Comparison of ENCODE assay signal across 1 cellular context in the genomic region with DNA sequence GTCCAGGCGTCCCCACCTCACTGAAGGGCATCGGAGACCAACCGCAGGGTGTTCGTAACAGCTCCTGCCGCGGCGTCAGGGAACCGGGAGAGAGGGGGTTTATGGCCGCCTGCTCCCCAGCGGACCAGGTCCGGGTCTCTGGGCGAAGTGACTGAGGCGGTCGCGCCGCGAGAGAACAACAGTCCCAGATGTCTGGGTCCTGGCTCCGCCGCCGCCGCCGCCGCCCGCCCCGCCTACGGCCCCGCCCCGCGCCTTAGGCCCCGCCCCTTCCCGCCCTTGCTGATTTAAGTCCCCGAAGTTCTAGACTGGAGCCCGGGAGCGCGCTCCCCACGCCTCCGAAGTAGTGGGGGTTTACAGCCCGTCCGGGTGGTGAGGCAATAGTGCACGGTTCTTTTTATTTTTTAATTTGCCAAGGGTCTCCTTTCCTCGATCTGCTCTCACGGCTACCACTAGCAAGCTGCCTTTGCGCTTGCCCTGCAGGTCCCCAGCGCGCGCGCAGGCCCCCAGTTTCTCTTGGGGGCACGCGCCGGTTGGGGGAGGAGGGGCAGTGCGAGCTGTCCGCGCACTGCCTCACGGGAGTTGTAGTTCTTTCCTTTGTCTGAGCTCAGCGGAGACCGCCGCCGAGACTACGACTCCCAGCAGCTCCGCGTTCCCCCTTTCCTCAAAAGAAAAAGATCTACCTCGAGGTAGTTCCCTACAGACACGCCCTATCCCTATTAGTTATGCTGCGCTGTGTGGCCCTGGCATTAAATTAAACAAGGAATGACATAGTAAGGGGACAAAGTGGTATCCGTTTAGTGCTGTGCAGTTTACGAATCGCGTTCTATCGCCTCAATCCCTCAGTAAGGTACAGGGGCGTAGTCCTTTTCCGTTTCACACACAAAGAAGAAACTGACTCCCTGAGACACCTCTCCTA.
TF ChIP-seq lines count a peak whose summit lies in the region.

A gene (minus strand): TSS at position 190 of the 916 bp plus-strand sequence. CDS start 272 bp downstream, outside the sequence.

TF ChIP-seq in H1, 55 proteins besides CTCF, POLR2A, EP300 and RAD21 (continued from another document):
- TF ChIP-seq, protein P1, sequence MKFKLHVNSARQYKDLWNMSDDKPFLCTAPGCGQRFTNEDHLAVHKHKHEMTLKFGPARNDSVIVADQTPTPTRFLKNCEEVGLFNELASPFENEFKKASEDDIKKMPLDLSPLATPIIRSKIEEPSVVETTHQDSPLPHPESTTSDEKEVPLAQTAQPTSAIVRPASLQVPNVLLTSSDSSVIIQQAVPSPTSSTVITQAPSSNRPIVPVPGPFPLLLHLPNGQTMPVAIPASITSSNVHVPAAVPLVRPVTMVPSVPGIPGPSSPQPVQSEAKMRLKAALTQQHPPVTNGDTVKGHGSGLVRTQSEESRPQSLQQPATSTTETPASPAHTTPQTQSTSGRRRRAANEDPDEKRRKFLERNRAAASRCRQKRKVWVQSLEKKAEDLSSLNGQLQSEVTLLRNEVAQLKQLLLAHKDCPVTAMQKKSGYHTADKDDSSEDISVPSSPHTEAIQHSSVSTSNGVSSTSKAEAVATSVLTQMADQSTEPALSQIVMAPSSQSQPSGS (IDR thresholded peaks at IDR 0.05; ENCODE audit: low read length): no peak
- TF ChIP-seq SIN3A (conservative IDR thresholded peaks at IDR 0.05 in 1 of 2, IDR thresholded peaks at IDR 0.05 in 1 of 2; ENCODE audit: low read depth in 1 of 2, low read length in 2 of 2) (peak in 1 of 2 experiments; percentile 67; a peak in 2 of 4 replicates), CREB1 (IDR thresholded peaks at IDR 0.05) (peak; percentile 75), POLR2AphosphoS5 (IDR thresholded peaks at IDR 0.05; ENCODE audit: low read depth, low read length) (peak; percentile 67; the same call in 1 of the 2 replicates), CHD1 (IDR thresholded peaks at IDR 0.05; ENCODE audit: low read depth, low read length) (no peak), TEAD4 (IDR thresholded peaks at IDR 0.05; ENCODE audit: low read depth, low read length) (peak; percentile 30; the same call in 1 of the 2 replicates), ZNF274 (IDR thresholded peaks at IDR 0.05; ENCODE audit: borderline replicate concordance, extremely low read depth, low read length) (no peak), SUZ12 (IDR thresholded peaks at IDR 0.05; ENCODE audit: low read length) (no peak), ASH2L (IDR thresholded peaks at IDR 0.05; ENCODE audit: low read length) (peak; percentile 86), NANOG (IDR thresholded peaks at IDR 0.05; ENCODE audit: insufficient read depth, low read depth, low read length, poor library complexity, severe bottlenecking) (no peak), CHD2 (IDR thresholded peaks at IDR 0.05; ENCODE audit: low read length) (peak; percentile 70), SAP30 (IDR thresholded peaks at IDR 0.05; ENCODE audit: insufficient read depth, insufficient replicate concordance, low read length) (peak; percentile 46), BRCA1 (IDR thresholded peaks at IDR 0.05; ENCODE audit: low read depth, low read length) (no peak), RBBP5 (IDR thresholded peaks at IDR 0.05; ENCODE audit: borderline replicate concordance, low read depth, low read length) (0 out of 2 replicates have a peak, but pooled peaks have one; percentile 43), TBP (IDR thresholded peaks at IDR 0.05; ENCODE audit: low read depth, low read length) (peak; percentile 37; the same call in 1 of the 2 replicates), CEBPB (IDR thresholded peaks at IDR 0.05; ENCODE audit: low read depth, low read length) (peak; percentile 70), SP1 (IDR thresholded peaks at IDR 0.05; ENCODE audit: low read depth, low read length) (no peak; the same call in 1 of the 2 replicates), CBX5 (IDR thresholded peaks at IDR 0.05; ENCODE audit: low read depth, low read length) (no peak), BACH1 (IDR thresholded peaks at IDR 0.05; ENCODE audit: low read length) (no peak), SP2 (IDR thresholded peaks at IDR 0.05; ENCODE audit: low read length) (no peak), YY1 (IDR thresholded peaks at IDR 0.05; ENCODE audit: low read depth, low read length) (0 out of 2 replicates have a peak, but pooled peaks have one; percentile 27), RXRA (IDR thresholded peaks at IDR 0.05; ENCODE audit: insufficient read depth, low read depth, low read length) (no peak), JUND (IDR thresholded peaks at IDR 0.05; ENCODE audit: low read length) (no peak), PHF8 (conservative IDR thresholded peaks at IDR 0.05; ENCODE audit: low read depth, low read length) (peak; percentile 85), JUN (IDR thresholded peaks at IDR 0.05; ENCODE audit: low read depth, low read length) (no peak), HDAC6 (IDR thresholded peaks at IDR 0.05; ENCODE audit: low read depth, low read length) (no peak)
- TF ChIP-seq, protein P2, sequence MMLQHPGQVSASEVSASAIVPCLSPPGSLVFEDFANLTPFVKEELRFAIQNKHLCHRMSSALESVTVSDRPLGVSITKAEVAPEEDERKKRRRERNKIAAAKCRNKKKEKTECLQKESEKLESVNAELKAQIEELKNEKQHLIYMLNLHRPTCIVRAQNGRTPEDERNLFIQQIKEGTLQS (IDR thresholded peaks at IDR 0.05; ENCODE audit: insufficient read depth, low read depth, low read length): no peak
- TF ChIP-seq, protein P3, sequence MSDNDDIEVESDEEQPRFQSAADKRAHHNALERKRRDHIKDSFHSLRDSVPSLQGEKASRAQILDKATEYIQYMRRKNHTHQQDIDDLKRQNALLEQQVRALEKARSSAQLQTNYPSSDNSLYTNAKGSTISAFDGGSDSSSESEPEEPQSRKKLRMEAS (IDR thresholded peaks at IDR 0.05): peak; percentile 83
- TF ChIP-seq, protein P4, sequence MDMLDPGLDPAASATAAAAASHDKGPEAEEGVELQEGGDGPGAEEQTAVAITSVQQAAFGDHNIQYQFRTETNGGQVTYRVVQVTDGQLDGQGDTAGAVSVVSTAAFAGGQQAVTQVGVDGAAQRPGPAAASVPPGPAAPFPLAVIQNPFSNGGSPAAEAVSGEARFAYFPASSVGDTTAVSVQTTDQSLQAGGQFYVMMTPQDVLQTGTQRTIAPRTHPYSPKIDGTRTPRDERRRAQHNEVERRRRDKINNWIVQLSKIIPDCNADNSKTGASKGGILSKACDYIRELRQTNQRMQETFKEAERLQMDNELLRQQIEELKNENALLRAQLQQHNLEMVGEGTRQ (IDR thresholded peaks at IDR 0.05; ENCODE audit: low read length): peak; percentile 10; the same call in 1 of the 2 replicates
TF ChIP-seq in H1: peak in this region for 18.
